Comparison of ENCODE assay signal across 10 cellular contexts in genomic region chr1:115717541-115717940, GRCh38. TPM values are rescaled to one million over a fixed set of nuclear protein-coding genes. Genes with fewer than 3 reads are reported as not detected.
A peak's percentile ranks its signal among the peaks of the same experiment; 100 is the strongest.
DNase-seq lines count a peak whose midpoint lies in the region; ATAC-seq and TF ChIP-seq lines count a peak whose summit lies in the region.
"Had no signal": no experiment of that assay in that cellular context is flagged by ENCODE, and none has a peak within 500 bp of the region (broad histone marks: within the 10 kb centered on the region; RNA-seq: fewer than 3 reads in every experiment).

No MANE protein-coding gene starts in this region.

- H3K27ac Mint-ChIP-seq in activated CD4-positive, alpha-beta T cell treated with anti-CD3 and anti-CD28 coated beads, Interleukin-2, amount 10 ng/mL, durations not matched to agents 7 days and 5 days = no peak overlapping the region
- H3K27ac Mint-ChIP-seq in T-helper 17 cell = no peak overlapping the region

- no peaks in the 10 kb centered on the region for H4K20me1 ChIP-seq in DND-41 (ENCODE audit: insufficient read depth, low read length)

- peaks cover 6% of the 10 kb centered on the region for H3K27me3 Mint-ChIP-seq in activated CD4-positive, alpha-beta T cell treated with anti-CD3 and anti-CD28 coated beads, Interleukin-2, amount 10 ng/mL, durations not matched to agents 7 days and 5 days
- H3K27me3 Mint-ChIP-seq in T-helper 17 cell = peaks cover 68% of the 10 kb centered on the region

- no peak overlapping the region for H3K4me3 ChIP-seq in DND-41 (ENCODE audit: low read depth in 1 of 2, low read length in 2 of 2)
- H3K4me3 ChIP-seq in HFF-Myc (replicated peaks; ENCODE audit: low read depth, low read length) = no peak overlapping the region
- H3K4me3 ChIP-seq in spleen = no peak overlapping the region
- H3K4me3 ChIP-seq: SJSA1 had no signal

- no peak for TF ChIP-seq POLR2A in spleen (IDR thresholded peaks at IDR 0.05)

- H3K27ac ChIP-seq in DND-41 (ENCODE audit: low read length) (no peak overlapping the region), spleen (no peak overlapping the region)
- H3K27ac ChIP-seq: SJSA1 had no signal

- no peaks in the 10 kb centered on the region for H3K79me2 ChIP-seq in DND-41 (ENCODE audit: insufficient read depth, low read length)

- TF ChIP-seq CTCF in DND-41 (IDR thresholded peaks at IDR 0.05; ENCODE audit: borderline replicate concordance, extremely low read depth, low read length, poor library complexity, severe bottlenecking) = peak; percentile 70
- peak; percentile 33 for TF ChIP-seq CTCF in HFF-Myc (IDR thresholded peaks at IDR 0.05; ENCODE audit: low read depth, low read length, missing control alignments)
- peak in 8 of 11 experiments; percentile 11 to 47 (median 42) for TF ChIP-seq CTCF in spleen (IDR thresholded peaks at IDR 0.05 in 8 of 11, conservative IDR thresholded peaks at IDR 0.05 in 3 of 11)

- no peaks in the 10 kb centered on the region for H3K4me1 Mint-ChIP-seq in activated CD4-positive, alpha-beta T cell treated with anti-CD3 and anti-CD28 coated beads, Interleukin-2, amount 10 ng/mL, durations not matched to agents 7 days and 5 days
- H3K4me1 Mint-ChIP-seq in T-helper 17 cell = no peaks in the 10 kb centered on the region

- no peak overlapping the region for H3K4me2 ChIP-seq in DND-41 (ENCODE audit: insufficient read depth, low read length)

- POLR2A ChIA-PET in activated CD4-positive, alpha-beta T cell treated with anti-CD3 and anti-CD28 coated beads, Interleukin-2, amount 10 ng/mL, durations not matched to agents 7 days and 5 days (lab: Charles Lee) = no interaction called here

- no peak overlapping the region for H3K9ac ChIP-seq in DND-41 (ENCODE audit: low read depth, low read length)

- ATAC-seq in DND-41 (ENCODE audit: insufficient read depth, low read depth) (peak; percentile 72), left cardiac atrium (peak in 1 of 2 donors; percentile 31), T-helper 17 cell (no peak), HG03565 (IDR thresholded peaks at IDR 0.05; ENCODE audit: unreplicated experiment) (no peak)

- H3K4me1 ChIP-seq in DND-41 (ENCODE audit: insufficient read depth, low read length) = no peaks in the 10 kb centered on the region
- H3K4me1 ChIP-seq in spleen = no peaks in the 10 kb centered on the region
- H3K4me1 ChIP-seq: SJSA1 had no signal

- H3K9me3 ChIP-seq in DND-41 (ENCODE audit: insufficient read depth, low read length, severe bottlenecking) (no peaks in the 10 kb centered on the region), spleen (no peaks in the 10 kb centered on the region), T-helper 17 cell (ENCODE audit: control insufficient read depth, low read length, poor library complexity, severe bottlenecking) (no peaks in the 10 kb centered on the region)
- H3K9me3 ChIP-seq: SJSA1 had no signal

- CTCF ChIA-PET in activated CD4-positive, alpha-beta T cell treated with anti-CD3 and anti-CD28 coated beads, Interleukin-2, amount 10 ng/mL, durations not matched to agents 7 days and 5 days (lab: Charles Lee) = no interaction called here

- H2AFZ ChIP-seq in DND-41 (ENCODE audit: low read depth, low read length) = no peak overlapping the region

- DNase-seq in DND-41 (peak; percentile 52), HFF-Myc (ENCODE audit: extremely low read depth, low read depth) (no peak), left cardiac atrium (peak; percentile 53), spleen (no peak), T-helper 17 cell (no peak), GM19240 (ENCODE audit: insufficient read length, low spot score) (no peak)
- DNase-seq in activated CD4-positive, alpha-beta T cell treated with anti-CD3 and anti-CD28 coated beads, Interleukin-2, amount 10 ng/mL, durations not matched to agents 7 days and 5 days = peak; percentile 47

- H3K27me3 ChIP-seq in DND-41 (ENCODE audit: insufficient read depth, low read length, poor library complexity) (no peaks in the 10 kb centered on the region), spleen (replicated peaks in 1 of 7) (peaks cover 0 to 2% (median 0%) of the 10 kb centered on the region in 7 donors)
- H3K27me3 ChIP-seq: SJSA1 had no signal

- H3K36me3 ChIP-seq in DND-41 (ENCODE audit: insufficient read depth, low read length) (no peaks in the 10 kb centered on the region), spleen (no peaks in the 10 kb centered on the region)
- H3K36me3 ChIP-seq: SJSA1 had no signal

- 43 to 50% (median 48%) methylated on average over 5 of the region's 5 CpGs for WGBS in spleen, 5 donors

- H3K9me3 Mint-ChIP-seq in activated CD4-positive, alpha-beta T cell treated with anti-CD3 and anti-CD28 coated beads, Interleukin-2, amount 10 ng/mL, durations not matched to agents 7 days and 5 days = no peaks in the 10 kb centered on the region

- H3K4me3 Mint-ChIP-seq in activated CD4-positive, alpha-beta T cell treated with anti-CD3 and anti-CD28 coated beads, Interleukin-2, amount 10 ng/mL, durations not matched to agents 7 days and 5 days = no peak overlapping the region
- no peak overlapping the region for H3K4me3 Mint-ChIP-seq in T-helper 17 cell

- intact Hi-C loops in left cardiac atrium (cut with DNase I) = loop anchor here in 1 of 2 donors (5.0 kb wide), 1 partner anchor 50 kb away; the partner anchor contains the start of gene CASQ2
- intact Hi-C loops in spleen (cut with DNase I; ENCODE audit: low total_unique reads) = no loop called here

- no peaks in the 10 kb centered on the region for H3K36me3 Mint-ChIP-seq in activated CD4-positive, alpha-beta T cell treated with anti-CD3 and anti-CD28 coated beads, Interleukin-2, amount 10 ng/mL, durations not matched to agents 7 days and 5 days (ENCODE audit: low read depth)
- no peaks in the 10 kb centered on the region for H3K36me3 Mint-ChIP-seq in T-helper 17 cell (ENCODE audit: low read depth)

RNA-seq across cellular contexts. Expression of gene CASQ2, which starts 51.0 kb away (rescaled TPM):
- not detected for total RNA-seq in activated CD4-positive, alpha-beta T cell treated with anti-CD3 and anti-CD28 coated beads, Interleukin-2, amount 10 ng/mL, durations not matched to agents 7 days and 5 days
- 100 to 1,000 TPM; 603 to 715 TPM for total RNA-seq in left cardiac atrium
- total RNA-seq in spleen = under 1 TPM; 0.24 to 0.93 (median 0.33) TPM
- polyA plus RNA-seq in spleen = under 1 TPM; 0.52 to 0.77 (median 0.67) TPM
- not detected for total RNA-seq in T-helper 17 cell
- total RNA-seq: mononuclear cell, SJSA1 had no signal

Comparison
In these comparisons a context has a peak if more than half of its experiments do, and no peak if none do; other contexts are left out.
1. DNase-seq: peak in DND-41 (single experiment), activated CD4-positive, alpha-beta T cell treated with anti-CD3 and anti-CD28 coated beads, Interleukin-2, amount 10 ng/mL, durations not matched to agents 7 days and 5 days (single experiment) and left cardiac atrium (single experiment); none in HFF-Myc (single experiment), spleen (single experiment), T-helper 17 cell (0 of 3) and GM19240 (single experiment).
2. RNA of gene CASQ2, which starts 51.0 kb away (total RNA-seq): 603 to 715 TPM in left cardiac atrium; 0.24 to 0.93 TPM in spleen, not detected in activated CD4-positive, alpha-beta T cell treated with anti-CD3 and anti-CD28 coated beads, Interleukin-2, amount 10 ng/mL, durations not matched to agents 7 days and 5 days and not detected in T-helper 17 cell; every median in the first group is over 100 times any median in the second.
3. Peak in every context shown above with its lines, with median percentiles within 50 percentile points of each other: CTCF ChIP-seq.